In genomic region chr17:3585826-3586225, GRCh38 we compare ENCODE assay signal across 34 cellular contexts. TPM values are rescaled to one million over a fixed set of nuclear protein-coding genes. Genes with fewer than 3 reads are reported as not detected.
"Had no signal": no experiment of that assay in that cellular context is flagged by ENCODE, and none has a peak within 500 bp of the region (broad histone marks: within the 10 kb centered on the region; RNA-seq: fewer than 3 reads in every experiment).

No MANE protein-coding gene starts in this region.

- H3K27ac Mint-ChIP-seq: activated CD4-positive, alpha-beta memory T cell treated with anti-CD3 and anti-CD28 coated beads for 36 hours; activated CD4-positive, alpha-beta T cell treated with anti-CD3 and anti-CD28 coated beads for 36 hours; activated CD4-positive, alpha-beta T cell treated with anti-CD3 and anti-CD28 coated beads, Interleukin-2, amount 10 ng/mL, durations not matched to agents 24 days and 14 days; activated CD8-positive, alpha-beta memory T cell treated with anti-CD3 and anti-CD28 coated beads, Interleukin-2, amount 10 ng/mL, durations not matched to agents 7 days and 5 days; activated naive CD4-positive, alpha-beta T cell treated with anti-CD3 and anti-CD28 coated beads for 36 hours; activated naive CD4-positive, alpha-beta T cell treated with anti-CD3 and anti-CD28 coated beads, Interleukin-2, amount 50 U/mL, for 24 hours; activated naive CD8-positive, alpha-beta T cell treated with anti-CD3 and anti-CD28 coated beads for 36 hours; activated naive CD8-positive, alpha-beta T cell treated with anti-CD3 and anti-CD28 coated beads, Interleukin-2, amount 50 U/mL, for 24 hours; activated T-helper 1 cell treated with anti-CD3 and anti-CD28 coated beads, Interleukin-12 subunit alpha, Interleukin-12 subunit beta, Interleukin-2, Interleukin-4 antibody, amounts not matched to agents 30 ng/mL and 10 ng/mL and 1 ng/mL, durations not matched to agents 14 hours and 24 hours and 36 hours; activated T-helper 2 cell treated with anti-CD3 and anti-CD28 coated beads, Interferon-gamma antibody, Interleukin-2, Interleukin-4, amounts not matched to agents 10 μg/mL and 5 μg/mL and 100 μg/mL, durations not matched to agents 14 hours and 24 hours and 36 hours; effector memory CD8-positive, alpha-beta T cell; T-helper 17 cell; T-helper 2 cell treated with Interferon-gamma antibody and Interleukin-4, amounts not matched to agents 5 μg/mL and 100 μg/mL, for 36 hours had no signal

- H3K27ac ChIP-seq: adrenal gland, body of pancreas, epithelial cell of prostate, esophagus squamous epithelium, gastroesophageal sphincter had no signal

- DNase-seq: activated CD4-positive, alpha-beta memory T cell treated with anti-CD3 and anti-CD28 coated beads for 36 hours; activated CD4-positive, alpha-beta T cell treated with anti-CD3 and anti-CD28 coated beads for 36 hours; activated CD4-positive, alpha-beta T cell treated with anti-CD3 and anti-CD28 coated beads, Interleukin-2, amount 10 ng/mL, durations not matched to agents 24 days and 14 days; activated CD4-positive, CD25-positive, alpha-beta regulatory T cell; activated CD4-positive, CD25-positive, alpha-beta regulatory T cell treated with anti-CD3 and anti-CD28 coated beads, Interleukin-2, amount 50 U/mL, for 72 hours; activated CD8-positive, alpha-beta memory T cell treated with anti-CD3 and anti-CD28 coated beads, Interleukin-2, amount 10 ng/mL, durations not matched to agents 7 days and 5 days; activated CD8-positive, alpha-beta memory T cell treated with anti-CD3 and anti-CD28 coated beads, Interleukin-2, amount 50 U/mL, for 4 hours; activated CD8-positive, alpha-beta T cell treated with anti-CD3 and anti-CD28 coated beads, Interleukin-2, amount 10 ng/mL, durations not matched to agents 7 days and 5 days; activated effector memory CD4-positive, alpha-beta T cell treated with anti-CD3 and anti-CD28 coated beads, Interleukin-2, amount 50 U/mL, for 16 hours; activated naive CD4-positive, alpha-beta T cell treated with anti-CD3 and anti-CD28 coated beads for 36 hours; activated naive CD8-positive, alpha-beta T cell treated with anti-CD3 and anti-CD28 coated beads for 36 hours; activated naive CD8-positive, alpha-beta T cell treated with anti-CD3 and anti-CD28 coated beads, Interleukin-2, amount 50 U/mL, for 24 hours; activated T-cell treated with anti-CD3 and anti-CD28 coated beads, Interleukin-2, amount 50 U/mL, for 1 hour; activated T-cell treated with anti-CD3 and anti-CD28 coated beads, Interleukin-2, amount 50 U/mL, for 48 hours; amygdala; body of pancreas; caudate nucleus; cortex of kidney; dermis blood vessel endothelial cell; effector CD4-positive, alpha-beta T cell; effector memory CD8-positive, alpha-beta T cell; esophagus squamous epithelium; foreskin melanocyte; T-helper 1 cell; T-helper 17 cell; T1000 had no signal

- H3K4me3 Mint-ChIP-seq: activated CD4-positive, alpha-beta memory T cell treated with anti-CD3 and anti-CD28 coated beads for 36 hours; activated CD4-positive, alpha-beta T cell treated with anti-CD3 and anti-CD28 coated beads for 36 hours; activated CD4-positive, alpha-beta T cell treated with anti-CD3 and anti-CD28 coated beads, Interleukin-2, amount 10 ng/mL, durations not matched to agents 24 days and 14 days; activated CD8-positive, alpha-beta memory T cell treated with anti-CD3 and anti-CD28 coated beads, Interleukin-2, amount 10 ng/mL, durations not matched to agents 7 days and 5 days; activated CD8-positive, alpha-beta T cell treated with anti-CD3 and anti-CD28 coated beads, Interleukin-2, amount 10 ng/mL, durations not matched to agents 7 days and 5 days; activated naive CD4-positive, alpha-beta T cell treated with anti-CD3 and anti-CD28 coated beads for 36 hours; activated naive CD4-positive, alpha-beta T cell treated with anti-CD3 and anti-CD28 coated beads, Interleukin-2, amount 50 U/mL, for 24 hours; activated naive CD8-positive, alpha-beta T cell treated with anti-CD3 and anti-CD28 coated beads for 36 hours; activated naive CD8-positive, alpha-beta T cell treated with anti-CD3 and anti-CD28 coated beads, Interleukin-2, amount 50 U/mL, for 24 hours; activated T-helper 1 cell treated with anti-CD3 and anti-CD28 coated beads, Interleukin-12 subunit alpha, Interleukin-12 subunit beta, Interleukin-2, Interleukin-4 antibody, amounts not matched to agents 30 ng/mL and 10 ng/mL and 1 ng/mL, durations not matched to agents 14 hours and 24 hours and 36 hours; effector memory CD8-positive, alpha-beta T cell; T-helper 17 cell; T-helper 2 cell treated with Interferon-gamma antibody and Interleukin-4, amounts not matched to agents 5 μg/mL and 100 μg/mL, for 36 hours had no signal

- H3K9me3 ChIP-seq: adrenal gland, body of pancreas, esophagus squamous epithelium, gastroesophageal sphincter had no signal

- H3K4me1 Mint-ChIP-seq: activated CD4-positive, alpha-beta T cell treated with anti-CD3 and anti-CD28 coated beads for 36 hours; activated CD4-positive, alpha-beta T cell treated with anti-CD3 and anti-CD28 coated beads, Interleukin-2, amount 10 ng/mL, durations not matched to agents 24 days and 14 days; activated CD8-positive, alpha-beta memory T cell treated with anti-CD3 and anti-CD28 coated beads, Interleukin-2, amount 10 ng/mL, durations not matched to agents 7 days and 5 days; activated naive CD4-positive, alpha-beta T cell treated with anti-CD3 and anti-CD28 coated beads, Interleukin-2, amount 50 U/mL, for 24 hours; activated naive CD8-positive, alpha-beta T cell treated with anti-CD3 and anti-CD28 coated beads for 36 hours; activated naive CD8-positive, alpha-beta T cell treated with anti-CD3 and anti-CD28 coated beads, Interleukin-2, amount 50 U/mL, for 24 hours had no signal

- H3K27me3 ChIP-seq: adrenal gland, body of pancreas, gastroesophageal sphincter had no signal

- H3K4me1 ChIP-seq: adrenal gland, body of pancreas, esophagus squamous epithelium, gastroesophageal sphincter had no signal

- H3K9me3 Mint-ChIP-seq: activated CD4-positive, alpha-beta memory T cell treated with anti-CD3 and anti-CD28 coated beads for 36 hours; activated CD4-positive, alpha-beta T cell treated with anti-CD3 and anti-CD28 coated beads, Interleukin-2, amount 10 ng/mL, durations not matched to agents 24 days and 14 days; activated naive CD4-positive, alpha-beta T cell treated with anti-CD3 and anti-CD28 coated beads for 36 hours; activated naive CD4-positive, alpha-beta T cell treated with anti-CD3 and anti-CD28 coated beads, Interleukin-2, amount 50 U/mL, for 24 hours; activated naive CD8-positive, alpha-beta T cell treated with anti-CD3 and anti-CD28 coated beads for 36 hours; activated naive CD8-positive, alpha-beta T cell treated with anti-CD3 and anti-CD28 coated beads, Interleukin-2, amount 50 U/mL, for 24 hours; activated T-helper 1 cell treated with anti-CD3 and anti-CD28 coated beads, Interleukin-12 subunit alpha, Interleukin-12 subunit beta, Interleukin-2, Interleukin-4 antibody, amounts not matched to agents 30 ng/mL and 10 ng/mL and 1 ng/mL, durations not matched to agents 14 hours and 24 hours and 36 hours; activated T-helper 2 cell treated with anti-CD3 and anti-CD28 coated beads, Interferon-gamma antibody, Interleukin-2, Interleukin-4, amounts not matched to agents 10 μg/mL and 5 μg/mL and 100 μg/mL, durations not matched to agents 14 hours and 24 hours and 36 hours; effector memory CD8-positive, alpha-beta T cell; T-helper 2 cell treated with Interferon-gamma antibody and Interleukin-4, amounts not matched to agents 5 μg/mL and 100 μg/mL, for 36 hours had no signal

- H3K4me3 ChIP-seq: adrenal gland, body of pancreas, esophagus squamous epithelium, gastroesophageal sphincter had no signal

- ATAC-seq: activated CD4-positive, alpha-beta T cell treated with anti-CD3 and anti-CD28 coated beads for 36 hours; activated CD8-positive, alpha-beta memory T cell treated with anti-CD3 and anti-CD28 coated beads, Interleukin-2, amount 10 ng/mL, durations not matched to agents 7 days and 5 days; activated CD8-positive, alpha-beta T cell treated with anti-CD3 and anti-CD28 coated beads, Interleukin-2, amount 10 ng/mL, durations not matched to agents 7 days and 5 days; activated naive CD8-positive, alpha-beta T cell treated with anti-CD3 and anti-CD28 coated beads, Interleukin-2, amount 50 U/mL, for 24 hours; body of pancreas; effector memory CD8-positive, alpha-beta T cell; gastroesophageal sphincter; T-helper 17 cell had no signal

- H3K27me3 Mint-ChIP-seq: activated CD4-positive, alpha-beta memory T cell treated with anti-CD3 and anti-CD28 coated beads for 36 hours; activated CD4-positive, alpha-beta T cell treated with anti-CD3 and anti-CD28 coated beads for 36 hours; activated CD4-positive, alpha-beta T cell treated with anti-CD3 and anti-CD28 coated beads, Interleukin-2, amount 10 ng/mL, durations not matched to agents 24 days and 14 days; activated CD8-positive, alpha-beta memory T cell treated with anti-CD3 and anti-CD28 coated beads, Interleukin-2, amount 10 ng/mL, durations not matched to agents 7 days and 5 days; activated naive CD4-positive, alpha-beta T cell treated with anti-CD3 and anti-CD28 coated beads, Interleukin-2, amount 50 U/mL, for 24 hours; activated naive CD8-positive, alpha-beta T cell treated with anti-CD3 and anti-CD28 coated beads for 36 hours; activated naive CD8-positive, alpha-beta T cell treated with anti-CD3 and anti-CD28 coated beads, Interleukin-2, amount 50 U/mL, for 24 hours; effector memory CD8-positive, alpha-beta T cell; T-helper 17 cell had no signal

RNA-seq across cellular contexts. Expression of gene TRPV3, which starts 28.2 kb away (rescaled TPM):
- total RNA-seq: dermis blood vessel endothelial cell, endothelial cell of umbilical vein had no signal
